ENCODE assay signal across 24 cellular contexts in genomic region chr13:68888832-68889231, GRCh38.
DNase-seq lines count a peak whose midpoint lies in the region; FAIRE-seq and TF ChIP-seq lines count a peak whose summit lies in the region.
"Had no signal": no experiment of that assay in that cellular context is flagged by ENCODE, and none has a peak within 500 bp of the region (broad histone marks: within the 10 kb centered on the region; RNA-seq: fewer than 3 reads in every experiment).

No MANE protein-coding gene starts in this region.

- no peak overlapping the region for H3K27ac ChIP-seq in mammary epithelial cell (ENCODE audit: insufficient read depth, low read depth, low read length)
- H3K27ac ChIP-seq in small intestine (ENCODE audit: low read depth in 1 of 2, low read length in 1 of 2): no peak overlapping the region
- H3K27ac ChIP-seq: 22Rv1; BLaER1 treated with 17β-estradiol and CSF1 and Interleukin-3, amounts not matched to agents 10 nM and 100 nM; SJSA1 had no signal

- no peaks in the 10 kb centered on the region for H3K4me1 ChIP-seq in mammary epithelial cell (ENCODE audit: insufficient read depth, low read length)
- H3K4me1 ChIP-seq in small intestine (ENCODE audit: control insufficient read depth in 2 of 2, insufficient read depth in 1 of 2, low read depth in 1 of 2, low read length in 1 of 2): no peaks in the 10 kb centered on the region
- H3K4me1 ChIP-seq: BLaER1 treated with 17β-estradiol and CSF1 and Interleukin-3, amounts not matched to agents 10 nM and 100 nM; SJSA1 had no signal

- no peak overlapping the region for H2AFZ ChIP-seq in mammary epithelial cell (ENCODE audit: low read depth, low read length)

- no peak for TF ChIP-seq CTCF in mammary epithelial cell (conservative IDR thresholded peaks at IDR 0.05 in 1 of 2, IDR thresholded peaks at IDR 0.05 in 1 of 2; ENCODE audit: extremely low read depth in 1 of 2, insufficient read depth in 1 of 2, low read depth in 1 of 2, low read length in 2 of 2)

- BruUV-seq in mammary epithelial cell (replicated peaks; lab: Mats Ljungman, UMichigan): no TSS peak

- CTCF ChIA-PET in mammary epithelial cell (lab: Charles Lee; ENCODE audit: low non-redundant PET): no interaction called here

- dilution Hi-C loops in mammary epithelial cell (cut with HindIII; ENCODE audit: low sequenced_read_pairs): no loop called here

- H3K27ac Mint-ChIP-seq in activated naive CD8-positive, alpha-beta T cell treated with anti-CD3 and anti-CD28 coated beads for 36 hours: no peak overlapping the region
- H3K27ac Mint-ChIP-seq: CD4-positive, alpha-beta memory T cell had no signal

- FAIRE-seq in small intestine (lab: Jason Lieb, UNC): no peak
- FAIRE-seq: RCC 7860 had no signal

- H3K27me3 ChIP-seq in mammary epithelial cell (ENCODE audit: insufficient read depth, low read length) (no peaks in the 10 kb centered on the region), small intestine (ENCODE audit: control insufficient read depth in 2 of 2, insufficient read depth in 2 of 2, low read length in 2 of 2) (no peaks in the 10 kb centered on the region)
- H3K27me3 ChIP-seq: BLaER1 treated with 17β-estradiol and CSF1 and Interleukin-3, amounts not matched to agents 10 nM and 100 nM; SJSA1 had no signal

- no peaks in the 10 kb centered on the region for H3K4me1 Mint-ChIP-seq in activated naive CD8-positive, alpha-beta T cell treated with anti-CD3 and anti-CD28 coated beads for 36 hours
- H3K4me1 Mint-ChIP-seq: CD4-positive, alpha-beta memory T cell had no signal

- no peak overlapping the region for H3K4me3 ChIP-seq in mammary epithelial cell (replicated peaks in 1 of 3; ENCODE audit: insufficient read depth in 1 of 3, low read depth in 2 of 3, low read length in 3 of 3)
- no peak overlapping the region for H3K4me3 ChIP-seq in small intestine (ENCODE audit: low read depth in 1 of 2, low read length in 2 of 2)
- H3K4me3 ChIP-seq: BLaER1 treated with 17β-estradiol and CSF1 and Interleukin-3, amounts not matched to agents 10 nM and 100 nM; SJSA1 had no signal

- 80% methylated on average over 4 of the region's 4 CpGs for WGBS in mammary epithelial cell (ENCODE audit: low coverage, missing lambda C conversion rate)
- 41 to 85% (median 69%) methylated on average over 4 of the region's 4 CpGs for WGBS in small intestine, 3 donors

- in situ Hi-C loops in mammary epithelial cell (cut with MboI; ENCODE audit: low sequenced_read_pairs in 2 of 2): no loop called here

- H3K9ac ChIP-seq in mammary epithelial cell (ENCODE audit: insufficient read depth, low read length): no peak overlapping the region
- H3K9ac ChIP-seq: BLaER1 treated with 17β-estradiol and CSF1 and Interleukin-3, amounts not matched to agents 10 nM and 100 nM had no signal

- no peaks in the 10 kb centered on the region for H3K27me3 Mint-ChIP-seq in activated naive CD8-positive, alpha-beta T cell treated with anti-CD3 and anti-CD28 coated beads for 36 hours
- H3K27me3 Mint-ChIP-seq: CD4-positive, alpha-beta memory T cell had no signal

- H3K9me3 ChIP-seq in mammary epithelial cell (replicated peaks; ENCODE audit: insufficient read depth, low read length) (peaks cover 2% of the 10 kb centered on the region), small intestine (ENCODE audit: control insufficient read depth, low read depth) (no peaks in the 10 kb centered on the region)
- H3K9me3 ChIP-seq: BLaER1 treated with 17β-estradiol and CSF1 and Interleukin-3, amounts not matched to agents 10 nM and 100 nM; SJSA1 had no signal

- H3K9me3 Mint-ChIP-seq in activated naive CD8-positive, alpha-beta T cell treated with anti-CD3 and anti-CD28 coated beads for 36 hours: peaks cover 14% of the 10 kb centered on the region

- H3K36me3 ChIP-seq in mammary epithelial cell (ENCODE audit: insufficient read depth, low read length) (no peaks in the 10 kb centered on the region), small intestine (ENCODE audit: control insufficient read depth in 2 of 2, insufficient read depth in 2 of 2, low read length in 2 of 2) (no peaks in the 10 kb centered on the region)
- H3K36me3 ChIP-seq: BLaER1 treated with 17β-estradiol and CSF1 and Interleukin-3, amounts not matched to agents 10 nM and 100 nM; SJSA1 had no signal

- H3K36me3 Mint-ChIP-seq in activated naive CD8-positive, alpha-beta T cell treated with anti-CD3 and anti-CD28 coated beads for 36 hours: no peaks in the 10 kb centered on the region
- H3K36me3 Mint-ChIP-seq: CD4-positive, alpha-beta memory T cell had no signal

- H3K4me2 ChIP-seq in mammary epithelial cell (ENCODE audit: insufficient read depth, low read depth, low read length): no peak overlapping the region
- H3K4me2 ChIP-seq: BLaER1 treated with 17β-estradiol and CSF1 and Interleukin-3, amounts not matched to agents 10 nM and 100 nM had no signal

- H4K20me1 ChIP-seq in mammary epithelial cell (ENCODE audit: insufficient read depth, low read length): no peaks in the 10 kb centered on the region
- H4K20me1 ChIP-seq: BLaER1 treated with 17β-estradiol and CSF1 and Interleukin-3, amounts not matched to agents 10 nM and 100 nM had no signal

- no peak overlapping the region for H3K4me3 Mint-ChIP-seq in activated naive CD8-positive, alpha-beta T cell treated with anti-CD3 and anti-CD28 coated beads for 36 hours
- H3K4me3 Mint-ChIP-seq: CD4-positive, alpha-beta memory T cell had no signal

- intact Hi-C loops in mammary epithelial cell (cut with micrococcal nuclease): no loop called here

- DNase-seq in DMS53 (lab: John Stamatoyannopoulos, UW) (peak; percentile 48), DMS53 treated with DMSO at 0.1 percent for 48 hours (lab: John Stamatoyannopoulos, UW; ENCODE audit: unreplicated experiment) (no peak), NCI-H748 (lab: John Stamatoyannopoulos, UW; ENCODE audit: unreplicated experiment) (peak; percentile 28), mammary epithelial cell (peak; percentile 1), small intestine (peak; percentile 0), dermis blood vessel endothelial cell (no peak), medulla oblongata (ENCODE audit: extremely low spot score) (no peak)
- no peak for DNase-seq in activated naive CD8-positive, alpha-beta T cell treated with anti-CD3 and anti-CD28 coated beads for 36 hours
- DNase-seq: ACHN; Calu3; CD4-positive, alpha-beta memory T cell; EL; GF-D8; MM.1S; NCI-H1092; NCI-H1436; NCI-H187 treated with DMSO at 0.1 percent for 48 hours; NCI-H2227 treated with DMSO at 0.1 percent for 48 hours; NCI-H510A; NCI-H82 had no signal

- no peaks in the 10 kb centered on the region for H3K79me2 ChIP-seq in mammary epithelial cell (ENCODE audit: insufficient read depth, low read length)

Comparison
In these comparisons a context has a peak if more than half of its experiments do, and no peak if none do; other contexts are left out.
1. DNase-seq: peak in DMS53 (single experiment), NCI-H748 (single experiment), mammary epithelial cell (single experiment) and small intestine (single experiment); none in DMS53 treated with DMSO at 0.1 percent for 48 hours (single experiment), activated naive CD8-positive, alpha-beta T cell treated with anti-CD3 and anti-CD28 coated beads for 36 hours (single experiment), dermis blood vessel endothelial cell (single experiment) and medulla oblongata (single experiment).